8 cellular contexts compared by ENCODE assay signal in genomic region chr9:132161743-132162187, GRCh38. TPM values are rescaled to one million over a fixed set of nuclear protein-coding genes. Genes with fewer than 3 reads are reported as not detected.
A peak's percentile ranks its signal among the peaks of the same experiment; 100 is the strongest.
DNase-seq lines count a peak whose midpoint lies in the region; ATAC-seq and TF ChIP-seq lines count a peak whose summit lies in the region.

Gene NTNG2 (plus strand): TSS chr9:132162058. CDS start chr9:132166832, 4,774 bp downstream.

- H3K36me3 Mint-ChIP-seq in chondrocyte (ENCODE audit: low read depth), result peaks cover 1% of the 10 kb centered on the region

- peaks cover 23% of the 10 kb centered on the region for H3K4me1 Mint-ChIP-seq in chondrocyte (ENCODE audit: low read depth)

- DNase-seq in right atrium auricular region (ENCODE audit: low spot score), result no peak
- no peak for DNase-seq in Right ventricle myocardium superior
- no peak for DNase-seq in chondrocyte (ENCODE audit: low spot score)
- no peak for DNase-seq in left lobe of liver (ENCODE audit: low spot score)
- no peak for DNase-seq in NCI-H510A (lab: John Stamatoyannopoulos, UW)
- no peak for DNase-seq in NCI-H510A treated with DMSO at 0.1 percent for 48 hours (lab: John Stamatoyannopoulos, UW)

- H3K9me3 ChIP-seq in right atrium auricular region, result no peaks in the 10 kb centered on the region
- no peaks in the 10 kb centered on the region for H3K9me3 ChIP-seq in muscle layer of duodenum (ENCODE audit: control insufficient read depth in 1 of 2, low read length in 2 of 2)

- H3K9me3 Mint-ChIP-seq in chondrocyte (ENCODE audit: low read depth), result no peaks in the 10 kb centered on the region

- H3K27me3 ChIP-seq in right atrium auricular region, result peaks cover 0 to 5% of the 10 kb centered on the region in 2 donors
- H3K27me3 ChIP-seq in muscle layer of duodenum (ENCODE audit: low read depth, low read length), result peaks cover 29% of the 10 kb centered on the region

- H3K4me1 ChIP-seq in right atrium auricular region (peaks cover 0 to 31% of the 10 kb centered on the region in 2 donors), muscle layer of duodenum (ENCODE audit: control insufficient read depth in 1 of 2, insufficient read depth in 2 of 2, low read length in 2 of 2) (peaks cover 5 to 36% of the 10 kb centered on the region in 2 donors)

- ATAC-seq in Right ventricle myocardium superior (ENCODE audit: poor library complexity) (no peak), left lobe of liver (no peak), GM21619 (IDR thresholded peaks at IDR 0.05; ENCODE audit: unreplicated experiment) (no peak)

- TF ChIP-seq CTCF in right atrium auricular region (IDR thresholded peaks at IDR 0.05), result no peak
- no peak for TF ChIP-seq CTCF in chondrocyte (IDR thresholded peaks at IDR 0.05)

- H3K27ac ChIP-seq in right atrium auricular region (peak within 1 kb of the TSS; percentile 64 to 72), muscle layer of duodenum (ENCODE audit: low read length) (no peak within 1 kb of the TSS)

- H3K4me3 Mint-ChIP-seq in chondrocyte (ENCODE audit: unreplicated experiment), result peak within 1 kb of the TSS; percentile 86

- intact Hi-C loops in Right ventricle myocardium superior (cut with DNase I), result no loop called here

- peak within 1 kb of the TSS; percentile 69 to 72 for H3K4me3 ChIP-seq in right atrium auricular region
- peak within 1 kb of the TSS; percentile 59 to 77 for H3K4me3 ChIP-seq in muscle layer of duodenum (ENCODE audit: low read depth in 1 of 2, low read length in 2 of 2)

- peaks cover 53% of the 10 kb centered on the region for H3K27me3 Mint-ChIP-seq in chondrocyte (ENCODE audit: low read depth)

- H3K27ac Mint-ChIP-seq in chondrocyte (ENCODE audit: unreplicated experiment), result peak within 1 kb of the TSS; percentile 41

- H3K36me3 ChIP-seq in right atrium auricular region (no peaks in the 10 kb centered on the region), muscle layer of duodenum (ENCODE audit: control insufficient read depth in 1 of 2, insufficient read depth in 2 of 2, low read length in 2 of 2) (no peaks in the 10 kb centered on the region)

RNA-seq across cellular contexts. Expression of gene NTNG2, which starts in this region (rescaled TPM):
- total RNA-seq in right atrium auricular region, result 10 to 100 TPM in 1 of 2 donors, 1 to 10 TPM in 1; 5.2 to 16.9 TPM
- 1.8 TPM for total RNA-seq in Right ventricle myocardium superior
- 3.0 to 4.8 TPM (median 3.4 TPM) in 3 replicates for total RNA-seq in chondrocyte
- total RNA-seq in left lobe of liver, result 0.38 TPM
